22 cellular contexts compared by ENCODE assay signal in the genomic region with DNA sequence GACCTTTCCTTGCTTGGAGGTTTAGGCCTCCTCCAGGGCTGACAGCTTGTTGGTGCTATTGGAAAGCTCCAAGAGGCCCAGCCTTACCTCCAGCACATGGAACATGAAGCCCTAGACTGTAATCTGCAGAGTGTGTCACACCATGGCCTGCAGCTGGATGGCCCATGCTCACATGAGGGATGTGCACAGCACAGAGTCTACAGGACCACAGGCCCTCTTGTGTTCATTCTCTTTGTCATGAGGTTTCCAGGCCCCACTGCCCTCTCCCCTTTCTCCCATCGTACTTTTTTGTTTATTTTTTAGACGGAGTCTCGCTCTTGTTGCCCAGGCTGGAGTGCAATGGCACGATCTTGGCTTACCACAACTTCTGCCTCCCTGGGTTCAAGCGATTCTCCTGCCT.
"Had no signal": no experiment of that assay in that cellular context is flagged by ENCODE, and none has a peak within 500 bp of the region (broad histone marks: within the 10 kb centered on the region; RNA-seq: fewer than 3 reads in every experiment).

No MANE protein-coding gene starts in this region.

- H3K36me3 Mint-ChIP-seq: naive B cell had no signal

- H3K9me3 ChIP-seq: esophagus squamous epithelium, lower lobe of right lung, suprapubic skin, transverse colon, upper lobe of right lung, uterus had no signal

- H3K4me1 ChIP-seq: lower lobe of right lung, neural progenitor cell, parathyroid adenoma, suprapubic skin, transverse colon, upper lobe of right lung, uterus had no signal

- H3K4me3 Mint-ChIP-seq: effector memory CD8-positive, alpha-beta T cell; naive B cell; natural killer cell treated with Interleukin-12 subunit alpha and Interleukin-12 subunit beta and Interleukin-15 and Interleukin-18, amount 100 ng/mL, for 72 hours; neural progenitor cell; stimulated activated naive B cell treated with anti-CD40 and anti-IgM and Interleukin-4, amounts not matched to agents 10 μg/mL and 1 μg/mL and 100 μg/mL, for 72 hours; stimulated activated naive CD8-positive, alpha-beta T cell treated with anti-CD3 and anti-CD28 coated beads, Interleukin-15, Interleukin-2, amounts not matched to agents 100 ng/mL and 50 ng/mL, for 24 hours had no signal

- H3K27me3 ChIP-seq: esophagus squamous epithelium, neural progenitor cell, suprapubic skin, transverse colon, upper lobe of right lung, uterus had no signal

- H3K27ac Mint-ChIP-seq: effector memory CD8-positive, alpha-beta T cell; neural progenitor cell; progenitor cell of endocrine pancreas; stimulated activated naive B cell treated with anti-CD40 and anti-IgM and Interleukin-4, amounts not matched to agents 10 μg/mL and 1 μg/mL and 100 μg/mL, for 72 hours; stimulated activated naive CD8-positive, alpha-beta T cell treated with anti-CD3 and anti-CD28 coated beads, Interleukin-15, Interleukin-2, amounts not matched to agents 100 ng/mL and 50 ng/mL, for 24 hours had no signal

- H3K4me1 Mint-ChIP-seq: neural progenitor cell; stimulated activated naive B cell treated with anti-CD40 and anti-IgM and Interleukin-4, amounts not matched to agents 10 μg/mL and 1 μg/mL and 100 μg/mL, for 72 hours had no signal

- ATAC-seq: effector memory CD8-positive, alpha-beta T cell; left ventricle myocardium superior; lower lobe of right lung; natural killer cell treated with Interleukin-12 subunit alpha and Interleukin-12 subunit beta and Interleukin-15 and Interleukin-18, amount 100 ng/mL, for 72 hours; sciatic nerve; stimulated activated naive B cell treated with anti-CD40 and anti-IgM and Interleukin-4, amounts not matched to agents 10 μg/mL and 1 μg/mL and 100 μg/mL, for 72 hours; upper lobe of right lung had no signal

- DNase-seq: cortex of kidney; effector memory CD8-positive, alpha-beta T cell; erythroblast; esophagus squamous epithelium; foreskin melanocyte; left ventricle myocardium superior; lower lobe of right lung; naive B cell; stimulated activated CD4-positive, alpha-beta T cell treated with anti-CD3 and anti-CD28 coated beads, Interleukin-2, amount 100 ng/mL, for 24 hours; stimulated activated CD4-positive, alpha-beta T cell treated with anti-CD3 and anti-CD28 coated beads, Interleukin-4, amount 100 ng/mL, for 4 hours; stimulated activated naive B cell treated with anti-CD40 and anti-IgM and Interleukin-4, amounts not matched to agents 10 μg/mL and 1 μg/mL and 100 μg/mL, for 72 hours; transverse colon; upper lobe of right lung; uterus had no signal

- H3K27me3 Mint-ChIP-seq: effector memory CD8-positive, alpha-beta T cell; naive B cell; natural killer cell treated with Interleukin-12 subunit alpha and Interleukin-12 subunit beta and Interleukin-15 and Interleukin-18, amount 100 ng/mL, for 72 hours; progenitor cell of endocrine pancreas; stimulated activated naive B cell treated with anti-CD40 and anti-IgM and Interleukin-4, amounts not matched to agents 10 μg/mL and 1 μg/mL and 100 μg/mL, for 72 hours; stimulated activated naive CD8-positive, alpha-beta T cell treated with anti-CD3 and anti-CD28 coated beads, Interleukin-15, Interleukin-2, amounts not matched to agents 100 ng/mL and 50 ng/mL, for 24 hours had no signal

- H3K9me3 Mint-ChIP-seq: effector memory CD8-positive, alpha-beta T cell; naive B cell; natural killer cell treated with Interleukin-12 subunit alpha and Interleukin-12 subunit beta and Interleukin-15 and Interleukin-18, amount 100 ng/mL, for 72 hours; neural progenitor cell; stimulated activated naive B cell treated with anti-CD40 and anti-IgM and Interleukin-4, amounts not matched to agents 10 μg/mL and 1 μg/mL and 100 μg/mL, for 72 hours; stimulated activated naive CD8-positive, alpha-beta T cell treated with anti-CD3 and anti-CD28 coated beads, Interleukin-15, Interleukin-2, amounts not matched to agents 100 ng/mL and 50 ng/mL, for 24 hours had no signal

- H3K4me3 ChIP-seq: esophagus squamous epithelium, lower lobe of right lung, neural progenitor cell, smooth muscle cell, suprapubic skin, transverse colon, upper lobe of right lung, uterus had no signal

- H3K36me3 ChIP-seq: transverse colon, uterus had no signal

- H3K27ac ChIP-seq: esophagus squamous epithelium, lower lobe of right lung, neural progenitor cell, parathyroid adenoma, suprapubic skin, transverse colon, upper lobe of right lung, uterus had no signal
